ENCODE assay signal across 8 cellular contexts in the genomic region with DNA sequence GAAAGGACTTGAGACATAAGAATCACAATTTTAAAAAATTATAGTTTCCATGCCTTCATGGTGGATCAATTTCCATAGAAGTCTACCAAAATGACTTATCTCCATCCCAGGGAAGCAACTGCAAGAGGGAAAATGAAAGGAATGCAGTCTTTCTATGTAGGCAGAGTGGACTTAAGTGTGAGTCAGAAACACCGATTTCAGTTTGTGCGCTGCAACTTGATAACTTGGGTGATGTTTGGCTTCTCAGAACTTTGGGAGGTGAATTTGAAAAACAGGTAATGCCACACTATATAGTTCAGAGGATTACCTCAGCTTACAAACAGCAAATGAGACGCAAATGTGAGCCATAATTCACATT. TPM values are rescaled to one million over a fixed set of nuclear protein-coding genes. Genes with fewer than 3 reads are reported as not detected.
DNase-seq lines count a peak whose midpoint lies in the region; ATAC-seq and TF ChIP-seq lines count a peak whose summit lies in the region.

No MANE protein-coding gene starts in this region.

- POLR2A ChIA-PET in AG04449 (lab: Yijun Ruan, JAX), result interaction anchor here (0.6 to 1.3 kb wide), 5 partner anchors 10 to 1089 kb away, joined by 3 to 6 read pairs (median 4); a partner anchor contains a TSS

- no peak for TF ChIP-seq CTCF in AG04449 (IDR thresholded peaks at IDR 0.05; ENCODE audit: insufficient read depth, low read length, missing control alignments)

- H3K36me3 Mint-ChIP-seq in central memory CD8-positive, alpha-beta T cell (ENCODE audit: insufficient read depth), result peaks cover 15% of the 10 kb centered on the region

- H3K4me1 Mint-ChIP-seq in central memory CD8-positive, alpha-beta T cell, result peaks cover 43% of the 10 kb centered on the region

- peak overlapping the region; percentile 98 for H3K4me3 Mint-ChIP-seq in central memory CD8-positive, alpha-beta T cell

- H3K4me3 ChIP-seq in AG04449 (ENCODE audit: low read depth, low read length), result peak overlapping the region; percentile 85
- H3K4me3 ChIP-seq in Jurkat, Clone E6-1 (ENCODE audit: low read length), result peak overlapping the region; percentile 73
- peak overlapping the region; percentile 67 to 79 for H3K4me3 ChIP-seq in muscle layer of duodenum (ENCODE audit: low read depth in 1 of 2, low read length in 2 of 2)

- peaks cover 0 to 12% of the 10 kb centered on the region in 2 donors for H3K4me1 ChIP-seq in muscle layer of duodenum (ENCODE audit: control insufficient read depth in 1 of 2, insufficient read depth in 2 of 2, low read length in 2 of 2)

- peak overlapping the region; percentile 98 for H3K27ac Mint-ChIP-seq in central memory CD8-positive, alpha-beta T cell (ENCODE audit: low read depth)

- no peaks in the 10 kb centered on the region for H3K9me3 Mint-ChIP-seq in central memory CD8-positive, alpha-beta T cell

- no peaks in the 10 kb centered on the region for H3K9me3 ChIP-seq in muscle layer of duodenum (ENCODE audit: control insufficient read depth in 1 of 2, low read length in 2 of 2)

- CTCF ChIA-PET in AG04449 (lab: Yijun Ruan, JAX), result interaction anchor here (1.6 kb wide), 1 partner anchor 88 kb away, joined by 5 read pairs; a partner anchor contains a TSS

- peak overlapping the region; percentile 90 for H3K27ac ChIP-seq in muscle layer of duodenum (ENCODE audit: low read length)

- H3K27me3 Mint-ChIP-seq in central memory CD8-positive, alpha-beta T cell, result peaks cover 13% of the 10 kb centered on the region

- H3K27me3 ChIP-seq in muscle layer of duodenum (ENCODE audit: low read depth, low read length), result no peaks in the 10 kb centered on the region

- H3K36me3 ChIP-seq in muscle layer of duodenum (ENCODE audit: control insufficient read depth in 1 of 2, insufficient read depth in 2 of 2, low read length in 2 of 2), result no peaks in the 10 kb centered on the region

- ATAC-seq in central memory CD8-positive, alpha-beta T cell (replicated peaks; ENCODE audit: extremely low read depth, poor library complexity, severe bottlenecking), result no peak
- no peak for ATAC-seq in HG03565 (IDR thresholded peaks at IDR 0.05; ENCODE audit: unreplicated experiment)

- DNase-seq in AG04449 (ENCODE audit: low read depth, low spot score), result no peak
- no peak for DNase-seq in Jurkat, Clone E6-1 (ENCODE audit: low read depth, low spot score)
- DNase-seq in central memory CD8-positive, alpha-beta T cell (ENCODE audit: low spot score in 2 of 2), result no peak
- no peak for DNase-seq in amygdala (lab: John Stamatoyannopoulos, UW)
- DNase-seq in epidermal melanocyte (ENCODE audit: insufficient read length, low spot score), result no peak
- no peak for DNase-seq in UCSD-AML1 (lab: John Stamatoyannopoulos, UW; ENCODE audit: unreplicated experiment)

RNA-seq across cellular contexts. Expression of a gene that starts 0.7 kb away (rescaled TPM):
- polyA plus RNA-seq in Jurkat, Clone E6-1 (2012; ENCODE audit: insufficient read depth, insufficient read length), result 12.3 TPM
